ENCODE assay signal across 8 cellular contexts in the genomic region with DNA sequence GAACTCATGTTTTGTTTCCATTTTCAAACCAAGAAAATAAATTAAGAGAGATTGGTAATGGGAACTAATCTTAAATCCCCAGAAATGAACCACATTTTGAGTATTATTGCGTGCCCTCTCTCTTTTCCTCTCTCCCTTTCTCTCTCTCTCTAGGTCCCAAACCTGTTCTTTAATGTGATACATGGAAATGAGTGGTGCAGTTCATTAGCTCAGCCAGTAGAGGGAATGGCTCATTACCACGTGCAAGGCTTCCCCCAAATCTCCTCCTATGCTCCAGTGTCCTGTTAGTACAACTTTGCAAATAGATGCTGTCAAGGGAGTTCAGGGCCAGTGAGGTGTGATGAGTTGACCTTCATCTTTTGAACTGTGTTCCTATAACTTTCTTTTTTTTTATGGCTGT.
DNase-seq lines count a peak whose midpoint lies in the region; ATAC-seq and TF ChIP-seq lines count a peak whose summit lies in the region.

No MANE protein-coding gene starts in this region.

- CTCF ChIA-PET in AG04450 (lab: Charles Lee) (interaction anchor here (0.7 to 1.0 kb wide), 3 partner anchors 25 to 618 kb away, joined by 3 to 4 read pairs (median 3); no protein-coding TSS in a partner anchor), MCF 10A (lab: Yijun Ruan, JAX) (interaction anchor here (0.7 to 1.0 kb wide), 4 partner anchors 22 to 921 kb away, joined by 3 to 6 read pairs (median 3); no protein-coding TSS in a partner anchor)

- H2BK5ac ChIP-seq in mesenchymal stem cell (ENCODE audit: low read depth, low read length, poor library complexity, severe bottlenecking) = no peak overlapping the region

- no peak overlapping the region for H3K4me3 Mint-ChIP-seq in MCF 10A (ENCODE audit: unreplicated experiment)

- no peak for DNase-seq in AG04450 (ENCODE audit: low read depth, low spot score)
- peak; percentile 40 for DNase-seq in NCI-H526 treated with DMSO at 0.1 percent for 48 hours (lab: John Stamatoyannopoulos, UW)
- no peak for DNase-seq in MCF 10A (ENCODE audit: unreplicated experiment)
- DNase-seq in mesenchymal stem cell = peak; percentile 3
- no peak for DNase-seq in DMS79 treated with DMSO at 0.1 percent for 48 hours (lab: John Stamatoyannopoulos, UW)

- ATAC-seq in HG02852 (IDR thresholded peaks at IDR 0.05; ENCODE audit: unreplicated experiment) (peak; percentile 88), GM21526 (IDR thresholded peaks at IDR 0.05; ENCODE audit: low FRiP score, unreplicated experiment) (no peak)

- no peak overlapping the region for H3K9ac ChIP-seq in mesenchymal stem cell (ENCODE audit: low read length)

- H3K9me3 ChIP-seq in AG04450 (ENCODE audit: control insufficient read depth, insufficient read depth, low read length) (no peaks in the 10 kb centered on the region), mesenchymal stem cell (ENCODE audit: control insufficient read depth, low read length) (no peaks in the 10 kb centered on the region)

- no peaks in the 10 kb centered on the region for H3K27me3 Mint-ChIP-seq in MCF 10A (ENCODE audit: insufficient read depth, unreplicated experiment)

- no peak overlapping the region for H2BK15ac ChIP-seq in mesenchymal stem cell (ENCODE audit: low read depth, poor library complexity, severe bottlenecking)

- TF ChIP-seq CTCF in AG04450 (IDR thresholded peaks at IDR 0.05; ENCODE audit: low read depth, low read length) = peak; percentile 64
- TF ChIP-seq CTCF in GM12873 (IDR thresholded peaks at IDR 0.05; ENCODE audit: insufficient read depth, low read depth, low read length, missing control alignments) = peak; percentile 62
- peak; percentile 56 for TF ChIP-seq CTCF in MCF 10A (IDR thresholded peaks at IDR 0.05; ENCODE audit: unreplicated experiment)

- intact Hi-C loops in MCF 10A (cut with micrococcal nuclease) = loop anchor here (1.0 to 10.0 kb wide), 2 partner anchors 429 to 905 kb away; no protein-coding TSS in a partner anchor

- BruUV-seq in MCF 10A (replicated peaks; lab: Mats Ljungman, UMichigan) = no TSS peak

- no peak overlapping the region for H2AK5ac ChIP-seq in mesenchymal stem cell (ENCODE audit: low read length, severe bottlenecking)

- no peak overlapping the region for H3K23ac ChIP-seq in mesenchymal stem cell (ENCODE audit: low read length in 2 of 2)

- H3K4me3 ChIP-seq in AG04450 (ENCODE audit: low read depth, low read length) = no peak overlapping the region
- H3K4me3 ChIP-seq in mesenchymal stem cell (ENCODE audit: insufficient read depth in 1 of 2, low read depth in 1 of 2, low read length in 2 of 2) = no peak overlapping the region

- no peak overlapping the region for H3K4ac ChIP-seq in mesenchymal stem cell (ENCODE audit: low read depth in 1 of 2, low read length in 2 of 2)

- no peak overlapping the region for H4K91ac ChIP-seq in mesenchymal stem cell (ENCODE audit: low read length)

- no peak overlapping the region for H2BK12ac ChIP-seq in mesenchymal stem cell (ENCODE audit: low read length in 2 of 2)

- no peaks in the 10 kb centered on the region for H3K4me1 Mint-ChIP-seq in MCF 10A (ENCODE audit: insufficient read depth, unreplicated experiment)

- no peak overlapping the region for H3K27ac Mint-ChIP-seq in MCF 10A (ENCODE audit: low read depth, unreplicated experiment)

- H4K8ac ChIP-seq in mesenchymal stem cell (ENCODE audit: low read length) = no peak overlapping the region

- no peak overlapping the region for H3K18ac ChIP-seq in mesenchymal stem cell (ENCODE audit: low read depth in 1 of 2, low read length in 2 of 2)

- POLR2A ChIA-PET in AG04450 (lab: Yijun Ruan, JAX) (no interaction called here), MCF 10A (lab: Yijun Ruan, JAX) (interaction anchor here (0.7 to 1.0 kb wide), 3 partner anchors 42 to 1168 kb away, joined by 3 read pairs; no protein-coding TSS in a partner anchor)

- no peak overlapping the region for H2AFZ ChIP-seq in mesenchymal stem cell (ENCODE audit: low read depth, low read length)

- no peaks in the 10 kb centered on the region for H3K36me3 ChIP-seq in mesenchymal stem cell (ENCODE audit: control insufficient read depth in 1 of 2, insufficient read depth in 2 of 2, low read depth in 1 of 2, low read length in 2 of 2)

- peaks cover 4% of the 10 kb centered on the region for H3K4me1 ChIP-seq in mesenchymal stem cell (ENCODE audit: control insufficient read depth, insufficient read depth, low read depth, low read length)

- no peak overlapping the region for H3K14ac ChIP-seq in mesenchymal stem cell (ENCODE audit: low read length in 2 of 2)

- H3K79me1 ChIP-seq in mesenchymal stem cell (replicated peaks; ENCODE audit: low read length, poor library complexity, severe bottlenecking) = no peaks in the 10 kb centered on the region

- H3K36me3 Mint-ChIP-seq in MCF 10A (ENCODE audit: insufficient read depth, unreplicated experiment) = no peaks in the 10 kb centered on the region

- no peak overlapping the region for H3K27ac ChIP-seq in AG04450 (ENCODE audit: low read depth, low read length)
- H3K27ac ChIP-seq in mesenchymal stem cell (ENCODE audit: low read length, poor library complexity, severe bottlenecking) = no peak overlapping the region

- WGBS in mesenchymal stem cell = 0% methylated on average over 1 of the region's 2 CpGs

- H3K27me3 ChIP-seq in AG04450 (ENCODE audit: control insufficient read depth, insufficient read depth, low read length) (no peaks in the 10 kb centered on the region), mesenchymal stem cell (ENCODE audit: control insufficient read depth in 1 of 2, insufficient read depth in 1 of 2, low read length in 2 of 2) (no peaks in the 10 kb centered on the region)

- H3K4me2 ChIP-seq in mesenchymal stem cell (ENCODE audit: low read length, poor library complexity, severe bottlenecking) = no peak overlapping the region

- no peaks in the 10 kb centered on the region for H3K9me3 Mint-ChIP-seq in MCF 10A (ENCODE audit: unreplicated experiment)

- H2BK120ac ChIP-seq in mesenchymal stem cell (ENCODE audit: low read depth, low read length) = no peak overlapping the region

Comparison
In these comparisons a context has a peak if more than half of its experiments do, and no peak if none do; other contexts are left out.
1. DNase-seq: peak in NCI-H526 treated with DMSO at 0.1 percent for 48 hours (single experiment) and mesenchymal stem cell (single experiment); none in AG04450 (single experiment), MCF 10A (single experiment) and DMS79 treated with DMSO at 0.1 percent for 48 hours (single experiment).
2. Peak in every context shown above with its lines, with median percentiles within 50 percentile points of each other: CTCF ChIP-seq.